In the genomic region with DNA sequence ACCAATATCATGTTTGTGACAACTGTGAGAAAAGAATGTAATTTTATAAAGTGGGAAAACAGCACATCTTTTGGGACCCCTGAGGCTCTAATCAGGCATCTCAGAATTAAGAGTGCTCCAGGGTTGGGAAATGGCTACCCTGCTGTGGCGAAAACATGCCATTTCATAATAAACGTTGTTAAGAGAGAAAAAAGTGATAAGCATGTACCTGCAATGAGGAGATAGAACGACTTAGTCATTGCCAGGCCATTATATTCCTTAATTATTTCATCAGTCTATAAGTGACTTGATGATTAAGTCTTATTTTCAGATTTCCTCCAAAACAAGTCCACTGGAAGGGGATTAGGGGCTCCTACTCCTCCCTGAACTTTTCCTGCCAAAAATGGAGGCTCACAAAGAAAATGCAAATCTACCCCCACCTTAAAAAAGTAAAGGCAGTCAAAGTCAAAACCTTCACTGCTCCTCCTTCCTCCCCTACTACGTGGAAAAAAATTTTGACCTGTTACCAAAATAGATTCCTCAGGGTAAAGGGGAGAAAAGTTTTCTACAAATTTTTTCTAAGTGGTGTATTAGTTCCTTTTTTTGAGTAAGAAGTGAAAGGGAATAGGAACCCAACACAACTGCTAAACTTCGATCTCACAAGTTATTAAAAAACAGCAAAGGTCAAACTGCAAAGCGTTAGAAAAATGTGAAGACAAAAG, we compare ENCODE assay signal across 14 cellular contexts. TPM values are rescaled to one million over a fixed set of nuclear protein-coding genes. Genes with fewer than 3 reads are reported as not detected.
A peak's percentile ranks its signal among the peaks of the same experiment; 100 is the strongest.
DNase-seq lines count a peak whose midpoint lies in the region; FAIRE-seq and TF ChIP-seq lines count a peak whose summit lies in the region.
"Not testable (repeated sequence)": the region's sequence is repeated elsewhere in the genome, so short reads cannot be mapped to it uniquely, and the experiment has no call there.
"Had no signal": no experiment of that assay in that cellular context is flagged by ENCODE, and none has a peak within 500 bp of the region (broad histone marks: within the 10 kb centered on the region; RNA-seq: fewer than 3 reads in every experiment).

No MANE protein-coding gene starts in this region.

- not testable (repeated sequence) for H3K56ac ChIP-seq in H1 (replicated peaks; ENCODE audit: insufficient read length, low read depth, low read length)

- not testable (repeated sequence) for H3K9me3 ChIP-seq in Peyer's patch; H1 (ENCODE audit: insufficient read depth in 2 of 2, low read depth in 1 of 2, low read length in 1 of 2); keratinocyte (ENCODE audit: control insufficient read depth, low read depth, low read length); trophoblast cell (ENCODE audit: insufficient read depth, low read depth, low read length)

- not testable (repeated sequence) for H2BK120ac ChIP-seq in H1 (replicated peaks; ENCODE audit: low read depth, low read length); trophoblast cell (ENCODE audit: insufficient read depth, low read length, poor library complexity)

- POLR2A ChIA-PET in H1 (lab: Charles Lee; ENCODE audit: partially characterized antibody) = interaction anchor here (1.8 to 2.1 kb wide), 2 partner anchors 18 to 175 kb away, joined by 4 to 5 read pairs; a partner anchor contains a TSS

- CTCF ChIA-PET in H1 (lab: Charles Lee; ENCODE audit: partially characterized antibody) = not testable (repeated sequence)

- H3K4ac ChIP-seq in H1 (replicated peaks; ENCODE audit: insufficient read length, low read depth, low read length); trophoblast cell (ENCODE audit: low read depth, low read length): not testable (repeated sequence)

- H3K27me3 Mint-ChIP-seq in activated T-cell treated with anti-CD3 and anti-CD28 coated beads, Interleukin-2, amount 50 U/mL, for 24 hours = not testable (repeated sequence)

- H4K20me1 ChIP-seq in H1 (replicated peaks in 1 of 2; ENCODE audit: control insufficient read depth in 1 of 2, insufficient read depth in 2 of 2, low read length in 2 of 2); keratinocyte (ENCODE audit: control insufficient read depth, extremely low read depth, insufficient read depth, low read length): not testable (repeated sequence)

- not testable (repeated sequence) for H3K23ac ChIP-seq in H1 (ENCODE audit: insufficient read length); trophoblast cell (ENCODE audit: low read length)

- H3K4me1 ChIP-seq in Peyer's patch (peaks cover 0 to 21% (median 8%) of the 10 kb centered on the region in 4 donors), H1 (replicated peaks in 1 of 4; ENCODE audit: control insufficient read depth in 3 of 4, insufficient read depth in 4 of 4, low read length in 3 of 4) (peaks cover 5 to 16% (median 8%) of the 10 kb centered on the region in 4 experiments; a peak in 6 of 7 replicates)
- not testable (repeated sequence) for H3K4me1 ChIP-seq in keratinocyte (ENCODE audit: control insufficient read depth, extremely low read depth, insufficient read depth, low read length); trophoblast cell (ENCODE audit: control insufficient read depth in 1 of 2, insufficient read depth in 2 of 2, low read length in 2 of 2)

- not testable (repeated sequence) for H3K23me2 ChIP-seq in H1 (ENCODE audit: low read depth, low read length)

- TF ChIP-seq POLR2A in Peyer's patch (IDR thresholded peaks at IDR 0.05); H1 (IDR thresholded peaks at IDR 0.05; ENCODE audit: control extremely low read depth in 1 of 2, low read depth in 2 of 2, low read length in 2 of 2): not testable (repeated sequence)

- not testable (repeated sequence) for H3K18ac ChIP-seq in H1 (ENCODE audit: extremely low read depth, low read length); trophoblast cell (ENCODE audit: low read length)

- H3K4me2 ChIP-seq in H1 (ENCODE audit: insufficient read depth in 1 of 2, low read depth in 2 of 2, low read length in 2 of 2) = peak overlapping the region; percentile 77 to 94
- H3K4me2 ChIP-seq in keratinocyte (ENCODE audit: control insufficient read depth, extremely low read depth, insufficient read depth, low read depth, low read length) = peak overlapping the region; percentile 54
- not testable (repeated sequence) for H3K4me2 ChIP-seq in trophoblast cell (ENCODE audit: low read length)

- H3K9me1 ChIP-seq in keratinocyte (ENCODE audit: control insufficient read depth, extremely low read depth, insufficient read depth, low read length) = not testable (repeated sequence)

- TF ChIP-seq CTCF in GM12865 (IDR thresholded peaks at IDR 0.05; ENCODE audit: insufficient read depth, low read depth, low read length, missing control alignments); Peyer's patch (IDR thresholded peaks at IDR 0.05); H1 (IDR thresholded peaks at IDR 0.05; ENCODE audit: control extremely low read depth in 1 of 3, insufficient read depth in 1 of 3, low read depth in 1 of 3, low read length in 3 of 3); keratinocyte (optimal IDR thresholded peaks at IDR 0.05 in 1 of 3, IDR thresholded peaks at IDR 0.05 in 1 of 3, conservative IDR thresholded peaks at IDR 0.05 in 1 of 3; ENCODE audit: extremely low read depth in 1 of 3, insufficient read depth in 2 of 3, low read length in 3 of 3): not testable (repeated sequence)

- not testable (repeated sequence) for H2AK5ac ChIP-seq in H1 (ENCODE audit: low read depth, low read length); trophoblast cell (ENCODE audit: low read length)

- H3K36me3 ChIP-seq in Peyer's patch; H1 (ENCODE audit: control insufficient read depth in 2 of 4, insufficient read depth in 4 of 4, low read length in 3 of 4); keratinocyte (ENCODE audit: control insufficient read depth in 2 of 2, extremely low read depth in 1 of 2, insufficient read depth in 2 of 2, low read length in 2 of 2); trophoblast cell (ENCODE audit: control insufficient read depth in 1 of 2, insufficient read depth in 2 of 2, low read length in 2 of 2): not testable (repeated sequence)

- H3K79me2 ChIP-seq in H1 (ENCODE audit: control insufficient read depth in 1 of 2, insufficient read depth in 2 of 2, low read length in 2 of 2) (peaks cover 8 to 72% of the 10 kb centered on the region in 2 experiments; a peak in 3 of 4 replicates), keratinocyte (ENCODE audit: control insufficient read depth, insufficient read depth, low read length) (peaks cover 54% of the 10 kb centered on the region), trophoblast cell (ENCODE audit: control insufficient read depth, insufficient read depth, low read length, poor library complexity) (peaks cover 11% of the 10 kb centered on the region)

- dilution Hi-C loops in keratinocyte (cut with MboI; ENCODE audit: extremely low pct_ligation_motif_present, low sequenced_read_pairs) = not testable (repeated sequence)

- H3K27ac ChIP-seq in Peyer's patch = peak overlapping the region in 3 of 4 donors; percentile 30 to 98 (median 95)
- H3K27ac ChIP-seq in H1 (ENCODE audit: low read depth, low read length) = peak overlapping the region; percentile 67; the same call in 1 of the 2 replicates
- H3K27ac ChIP-seq in keratinocyte (ENCODE audit: control insufficient read depth, insufficient read depth, low read length) = peak overlapping the region; percentile 14
- H3K27ac ChIP-seq in trophoblast cell (ENCODE audit: low read depth, low read length) = not testable (repeated sequence)

- H3K4me3 ChIP-seq in GM12865 (ENCODE audit: low read depth, low read length) (peak overlapping the region; percentile 92), H1 (ENCODE audit: extremely low read depth in 1 of 4, insufficient read depth in 2 of 4, low read depth in 3 of 4, low read length in 4 of 4) (peak overlapping the region; percentile 10 to 84 (median 26); a peak in 5 of 8 replicates)
- not testable (repeated sequence) for H3K4me3 ChIP-seq in Peyer's patch; keratinocyte (ENCODE audit: control insufficient read depth in 2 of 3, extremely low read depth in 1 of 3, insufficient read depth in 2 of 3, low read depth in 1 of 3, low read length in 3 of 3); trophoblast cell (ENCODE audit: low read depth, low read length)

- not testable (repeated sequence) for H3K14ac ChIP-seq in H1 (ENCODE audit: insufficient read length); trophoblast cell (ENCODE audit: low read length)

- H4K8ac ChIP-seq in H1 (ENCODE audit: extremely low read depth, insufficient read depth, low read length); trophoblast cell (ENCODE audit: low read depth, low read length): not testable (repeated sequence)

- H4K5ac ChIP-seq in H1 (ENCODE audit: insufficient read length, low read depth, low read length) = not testable (repeated sequence)

- H2BK12ac ChIP-seq in H1 (ENCODE audit: low read depth, low read length); trophoblast cell (ENCODE audit: low read length): not testable (repeated sequence)

- not testable (repeated sequence) for H3K27me3 ChIP-seq in Peyer's patch; H1 (replicated peaks in 1 of 4; ENCODE audit: control insufficient read depth in 3 of 4, extremely low read depth in 1 of 4, insufficient read depth in 3 of 4, low read length in 3 of 4); keratinocyte (ENCODE audit: control insufficient read depth, extremely low read depth, insufficient read depth, low read length); trophoblast cell (ENCODE audit: insufficient read depth, low read length)

- not testable (repeated sequence) for H3K36me3 Mint-ChIP-seq in activated T-cell treated with anti-CD3 and anti-CD28 coated beads, Interleukin-2, amount 50 U/mL, for 24 hours (ENCODE audit: low read depth)

- H3K4me1 Mint-ChIP-seq in activated T-cell treated with anti-CD3 and anti-CD28 coated beads, Interleukin-2, amount 50 U/mL, for 24 hours (ENCODE audit: low read depth) = peaks cover 53% of the 10 kb centered on the region

- H2BK15ac ChIP-seq in H1 (ENCODE audit: low read length) = not testable (repeated sequence)

- H3K9me3 Mint-ChIP-seq in activated T-cell treated with anti-CD3 and anti-CD28 coated beads, Interleukin-2, amount 50 U/mL, for 24 hours = not testable (repeated sequence)

- FAIRE-seq in H1 (lab: Jason Lieb, UNC); keratinocyte (lab: Jason Lieb, UNC): not testable (repeated sequence)

- TF ChIP-seq EP300 in H1 (IDR thresholded peaks at IDR 0.05; ENCODE audit: borderline replicate concordance in 1 of 2, low read depth in 2 of 2, low read length in 2 of 2) = not testable (repeated sequence)

- not testable (repeated sequence) for H2BK5ac ChIP-seq in H1 (ENCODE audit: low read depth, low read length); trophoblast cell (ENCODE audit: low read depth, low read length, poor library complexity)

- not testable (repeated sequence) for H4K12ac ChIP-seq in trophoblast cell (ENCODE audit: low read depth, low read length)

- H3K79me1 ChIP-seq in H1 (ENCODE audit: low read depth, low read length); trophoblast cell (ENCODE audit: low read length): not testable (repeated sequence)

- H3K27ac Mint-ChIP-seq in activated T-cell treated with anti-CD3 and anti-CD28 coated beads, Interleukin-2, amount 50 U/mL, for 24 hours = not testable (repeated sequence)

- not testable (repeated sequence) for TF ChIP-seq RAD21 in H1 (IDR thresholded peaks at IDR 0.05 in 1 of 2, conservative IDR thresholded peaks at IDR 0.05 in 1 of 2; ENCODE audit: low read depth in 2 of 2, low read length in 2 of 2)

- not testable (repeated sequence) for H4K91ac ChIP-seq in H1 (replicated peaks; ENCODE audit: insufficient read length, low read length); trophoblast cell (ENCODE audit: low read depth, low read length)

- WGBS in H1 (ENCODE audit: extremely low coverage in 1 of 2, insufficient coverage in 1 of 2, insufficient read length in 1 of 2, insufficient replicate concordance in 2 of 2, low coverage in 1 of 2, low lambda C conversion rate in 2 of 2, missing lambda C conversion rate in 1 of 2), 2 experiments = 22% methylated on average over 6 of the region's 6 CpGs; no CpG with 5 or more reads in 1 of the 2 experiments
- no CpG with 5 or more reads among the region's 6 CpGs for WGBS in trophoblast cell (ENCODE audit: extremely low coverage, insufficient coverage, insufficient read length)

- H2BK20ac ChIP-seq in H1 (ENCODE audit: low read length) = not testable (repeated sequence)

- H3K9ac ChIP-seq in H1 (replicated peaks in 1 of 4; ENCODE audit: extremely low read depth in 1 of 4, low read depth in 3 of 4, low read length in 3 of 4) (peak overlapping the region in 2 of 4 experiments; percentile 7 to 43; a peak in 1 of 7 replicates), keratinocyte (ENCODE audit: control insufficient read depth, extremely low read depth, insufficient read depth, low read length) (peak overlapping the region; percentile 37)
- H3K9ac ChIP-seq in trophoblast cell (ENCODE audit: low read length) = not testable (repeated sequence)

- DNase-seq in AML-193 (lab: John Stamatoyannopoulos, UW) = peak; percentile 14
- DNase-seq in GM12865 (ENCODE audit: low read depth) = peak; percentile 54
- peak; percentile 15 for DNase-seq in KG1 (lab: John Stamatoyannopoulos, UW)
- not testable (repeated sequence) for DNase-seq in Peyer's patch; activated T-cell treated with anti-CD3 and anti-CD28 coated beads, Interleukin-2, amount 50 U/mL, for 24 hours; H1 (ENCODE audit: low read depth in 1 of 2, low spot score in 2 of 2); keratinocyte (ENCODE audit: low read depth, low spot score)
- DNase-seq in trophoblast cell = peak; percentile 13 to 60

- H2AFZ ChIP-seq in H1 (ENCODE audit: low read length); keratinocyte (ENCODE audit: control insufficient read depth, low read length); trophoblast cell (ENCODE audit: insufficient read depth, low read length, poor library complexity): not testable (repeated sequence)

- H3K4me3 Mint-ChIP-seq in activated T-cell treated with anti-CD3 and anti-CD28 coated beads, Interleukin-2, amount 50 U/mL, for 24 hours = peak overlapping the region; percentile 76

RNA-seq across cellular contexts. Expression of a gene that starts 59.9 kb away (rescaled TPM):
- not detected for total RNA-seq in Peyer's patch
- 2.2 and 2.3 TPM in 2 replicates for total RNA-seq in H1 (2021; fragmentation: NEBNext Ultra II Directional; extraction: Animal tissue kit (Norgen Biotek cat#: 25700))
- polyA plus RNA-seq in H1 (2011; rRNA removed) (1.4 TPM in 2 replicates), keratinocyte (not detected in 3 replicates)
- polyA plus RNA-seq in H1 (2011; cell fraction: cytosol; rRNA removed) = 1.3 TPM
- 1.2 TPM for polyA plus RNA-seq in H1 (2011; cell fraction: nucleus; rRNA removed)
- 1.0 to 3.7 TPM (median 2.6 TPM) in 4 replicates for polyA plus RNA-seq in H1 (2012, experiment 1 of 2)
- 1.2 TPM for polyA plus RNA-seq in H1 (2012, experiment 2 of 2)
- 1.2 TPM for polyA plus RNA-seq in H1 (2013, experiment 1 of 2)
- polyA plus RNA-seq in H1 (2013, experiment 2 of 2) = 1.3 TPM
- 0.41 TPM in 2 replicates for polyA minus RNA-seq in H1 (2011; rRNA and poly(A)+ RNA removed)
- polyA minus RNA-seq in H1 (2011; cell fraction: cytosol; rRNA and poly(A)+ RNA removed) = 1.8 TPM
- polyA minus RNA-seq in H1 (2011; cell fraction: nucleus; rRNA and poly(A)+ RNA removed) = not detected
- not detected for polyA plus RNA-seq in keratinocyte (2011; ENCODE audit: low read depth)
- 0.08 TPM in 1 of 2 replicates, not detected in the other for polyA plus RNA-seq in keratinocyte (2011; cell fraction: cytosol; rRNA removed)
- 0.05 and 0.08 TPM in 2 replicates for polyA plus RNA-seq in keratinocyte (2011; cell fraction: nucleus; rRNA removed)
- polyA plus RNA-seq in keratinocyte (2012; ENCODE audit: low replicate concordance) = 0.10 TPM in 1 of 2 replicates, not detected in the other
- not detected in 3 replicates for polyA minus RNA-seq in keratinocyte
- polyA minus RNA-seq in keratinocyte (2011; cell fraction: cytosol; rRNA and poly(A)+ RNA removed) = not detected
- not detected in 2 replicates for polyA minus RNA-seq in keratinocyte (2011; cell fraction: nucleus; rRNA and poly(A)+ RNA removed)
- polyA plus RNA-seq in trophoblast cell (2013) = 0.05 and 0.08 TPM in 2 replicates
- total RNA-seq: A172; activated naive CD8-positive, alpha-beta T cell treated with anti-CD3 and anti-CD28 coated beads for 36 hours; lung microvascular endothelial cell; sigmoid colon; T-helper 2 cell treated with Interferon-gamma antibody and Interleukin-4, amounts not matched to agents 100 ng/mL and 5 ng/mL, for 36 hours; thyroid gland had no signal
